8 cellular contexts compared by ENCODE assay signal in genomic region chrX:1392376-1393130, GRCh38. TPM values are rescaled to one million over a fixed set of nuclear protein-coding genes. Genes with fewer than 3 reads are reported as not detected.
DNase-seq lines count a peak whose midpoint lies in the region; ATAC-seq and TF ChIP-seq lines count a peak whose summit lies in the region.

No MANE protein-coding gene starts in this region.

- ATAC-seq in HG02938 (IDR thresholded peaks at IDR 0.05; ENCODE audit: unreplicated experiment) (peak; percentile 37), RWPE2 (ENCODE audit: low read depth) (peak; percentile 48)

- peak overlapping the region; percentile 90 for H3K4me3 ChIP-seq in RWPE2 (ENCODE audit: severe bottlenecking)
- peak overlapping the region; percentile 83 for H3K4me3 ChIP-seq in ectodermal cell (ENCODE audit: insufficient read depth, low read depth, low read length)

- H3K36me3 ChIP-seq in RWPE2 (ENCODE audit: low read depth) (peaks cover 54% of the 10 kb centered on the region), ectodermal cell (ENCODE audit: control insufficient read depth, insufficient read depth, low read length) (peaks cover 33% of the 10 kb centered on the region)

- H3K27ac ChIP-seq in RWPE2 (ENCODE audit: poor library complexity, severe bottlenecking), result peak overlapping the region; percentile 91
- H3K27ac ChIP-seq in ectodermal cell (ENCODE audit: insufficient read depth, low read depth, low read length, poor library complexity, severe bottlenecking), result peak overlapping the region; percentile 95

- H3K9me3 ChIP-seq in RWPE2 (ENCODE audit: severe bottlenecking) (no peaks in the 10 kb centered on the region), ectodermal cell (ENCODE audit: control insufficient read depth, low read length) (no peaks in the 10 kb centered on the region)

- no peak for TF ChIP-seq CTCF in RWPE2 (IDR thresholded peaks at IDR 0.05; ENCODE audit: poor library complexity, severe bottlenecking)

- H3K27me3 ChIP-seq in RWPE2 (ENCODE audit: insufficient read depth, poor library complexity, severe bottlenecking) (no peaks in the 10 kb centered on the region), ectodermal cell (ENCODE audit: control insufficient read depth, insufficient read depth, low read length, poor library complexity, severe bottlenecking) (no peaks in the 10 kb centered on the region)

- DNase-seq in activated CD4-positive, alpha-beta T cell treated with anti-CD3 and anti-CD28 coated beads for 48 hours, result peak; percentile 73
- no peak for DNase-seq in activated CD4-positive, alpha-beta T cell treated with anti-CD3 and anti-CD28 coated beads for 1 hour
- DNase-seq in RWPE2 (ENCODE audit: low spot score) (peak; percentile 87), lung microvascular endothelial cell (ENCODE audit: low read depth in 2 of 2) (peak; percentile 53 to 75), stromal cell of bone marrow (ENCODE audit: low read depth) (peak; percentile 54), NCI-H69 (lab: John Stamatoyannopoulos, UW) (no peak)

- H3K4me1 ChIP-seq in RWPE2 (ENCODE audit: insufficient read depth, poor library complexity, severe bottlenecking) (no peaks in the 10 kb centered on the region), ectodermal cell (ENCODE audit: control insufficient read depth, insufficient read depth, low read length) (peaks cover 11% of the 10 kb centered on the region)

- 0% methylated on average over 72 to 75 of the region's 78 CpGs for WGBS in ectodermal cell, 2 experiments

RNA-seq across cellular contexts. Expression of gene SLC25A6, which starts 0.6 kb away (rescaled TPM):
- 453 TPM for polyA plus RNA-seq in ectodermal cell (2013, experiment 1 of 4)
- 444 TPM for polyA plus RNA-seq in ectodermal cell (2013, experiment 2 of 4)
- 381 TPM for polyA plus RNA-seq in ectodermal cell (2013, experiment 3 of 4)
- 399 TPM for polyA plus RNA-seq in ectodermal cell (2013, experiment 4 of 4)
- 153 and 193 TPM in 2 replicates for total RNA-seq in lung microvascular endothelial cell

RNA-seq across cellular contexts. Expression of gene IL3RA, which starts 56.0 kb away (rescaled TPM):
- not detected for polyA plus RNA-seq in ectodermal cell (2013, experiment 1 of 4)
- 0.11 TPM for polyA plus RNA-seq in ectodermal cell (2013, experiment 2 of 4)
- polyA plus RNA-seq in ectodermal cell (2013, experiment 3 of 4), result not detected
- not detected for polyA plus RNA-seq in ectodermal cell (2013, experiment 4 of 4)
- 15.5 and 19.6 TPM in 2 replicates for total RNA-seq in lung microvascular endothelial cell

Comparison
In these comparisons a context has a peak if more than half of its experiments do, and no peak if none do; other contexts are left out.
1. DNase-seq: peak in activated CD4-positive, alpha-beta T cell treated with anti-CD3 and anti-CD28 coated beads for 48 hours (single experiment), RWPE2 (single experiment), lung microvascular endothelial cell (2 of 2) and stromal cell of bone marrow (single experiment); none in activated CD4-positive, alpha-beta T cell treated with anti-CD3 and anti-CD28 coated beads for 1 hour (single experiment) and NCI-H69 (single experiment).